In genomic region chr16:2213817-2214720, GRCh38 we compare ENCODE assay signal across 8 cellular contexts. TPM values are rescaled to one million over a fixed set of nuclear protein-coding genes. Genes with fewer than 3 reads are reported as not detected.
DNase-seq lines count a peak whose midpoint lies in the region; ATAC-seq and TF ChIP-seq lines count a peak whose summit lies in the region.

No MANE protein-coding gene starts in this region.

- no peaks in the 10 kb centered on the region for H3K9me3 ChIP-seq in CD4-positive, alpha-beta memory T cell (ENCODE audit: control insufficient read depth in 1 of 2, low read length in 2 of 2)
- H3K9me3 ChIP-seq in OCI-LY7 (ENCODE audit: low read length) (no peaks in the 10 kb centered on the region), endocrine pancreas (ENCODE audit: control insufficient read depth, low read length) (no peaks in the 10 kb centered on the region), osteoblast (ENCODE audit: low read depth, low read length) (no peaks in the 10 kb centered on the region)

- CTCF ChIA-PET in CD4-positive, alpha-beta memory T cell (lab: Charles Lee; ENCODE audit: partially characterized antibody), result interaction anchor here (0.9 to 1.4 kb wide), 2 partner anchors 9 to 59 kb away, joined by 3 to 4 read pairs; partner anchors contain the start of genes E4F1 and TRAF7
- CTCF ChIA-PET in OCI-LY7 (lab: Charles Lee; ENCODE audit: unreplicated experiment), result interaction anchor here (0.5 to 0.6 kb wide), 2 partner anchors 11 to 1803 kb away, joined by 3 read pairs; no protein-coding TSS in a partner anchor

- no peaks in the 10 kb centered on the region for H3K9me3 Mint-ChIP-seq in CD4-positive, alpha-beta memory T cell

- peak overlapping the region; percentile 73 for H3K9ac ChIP-seq in endocrine pancreas (ENCODE audit: control insufficient read depth, insufficient read depth, low read length)

- BruUV-seq in OCI-LY7 (replicated peaks; lab: Mats Ljungman, UMichigan), result no TSS peak

- peak overlapping the region in 4 of 7 donors; percentile 13 to 83 (median 28) for H3K27ac Mint-ChIP-seq in CD4-positive, alpha-beta memory T cell

- H3K27me3 Mint-ChIP-seq in CD4-positive, alpha-beta memory T cell, result no peaks in the 10 kb centered on the region

- H3K36me3 ChIP-seq in CD4-positive, alpha-beta memory T cell (ENCODE audit: insufficient read depth, low read length), result peaks cover 9% of the 10 kb centered on the region
- peaks cover 25% of the 10 kb centered on the region; the same call in 1 of the 2 replicates for H3K36me3 ChIP-seq in OCI-LY7 (ENCODE audit: insufficient read depth, low read length)
- no peaks in the 10 kb centered on the region for H3K36me3 ChIP-seq in endocrine pancreas (ENCODE audit: control insufficient read depth, insufficient read depth, low read length)
- peaks cover 5% of the 10 kb centered on the region for H3K36me3 ChIP-seq in osteoblast (ENCODE audit: insufficient read depth, low read length)

- peak; percentile 2 for ATAC-seq in GM21576 (IDR thresholded peaks at IDR 0.05; ENCODE audit: unreplicated experiment)

- peaks cover 8 to 27% (median 17%) of the 10 kb centered on the region in 4 donors for H3K4me1 Mint-ChIP-seq in CD4-positive, alpha-beta memory T cell

- DNase-seq in CD4-positive, alpha-beta memory T cell, result no peak
- peak; percentile 38 for DNase-seq in OCI-LY7 (ENCODE audit: low spot score)
- peak; percentile 92 for DNase-seq in osteoblast (ENCODE audit: insufficient read length, low spot score, missing footprints)
- DNase-seq in NCI-H1930 (lab: John Stamatoyannopoulos, UW), result no peak
- DNase-seq in GM19240 (ENCODE audit: insufficient read length, low spot score), result no peak
- no peak for DNase-seq in activated gamma-delta T cell (lab: John Stamatoyannopoulos, UW)

- intact Hi-C loops in CD4-positive, alpha-beta memory T cell (cut with micrococcal nuclease), result loop anchor here (2.0 kb wide), 3 partner anchors 37 to 59 kb away; partner anchors contain the start of genes ECI1, RNPS1 and TRAF7
- intact Hi-C loops in OCI-LY7 (cut with micrococcal nuclease; ENCODE audit: unreplicated experiment), result no loop called here

- H3K79me2 ChIP-seq in OCI-LY7 (ENCODE audit: insufficient read depth, low read depth, low read length) (peaks cover 26% of the 10 kb centered on the region; the same call in 1 of the 2 replicates), osteoblast (ENCODE audit: insufficient read depth, low read length) (peaks cover 28% of the 10 kb centered on the region)

- H3K4me2 ChIP-seq in OCI-LY7 (ENCODE audit: low read length), result peak overlapping the region; percentile 78
- H3K4me2 ChIP-seq in osteoblast (ENCODE audit: insufficient read depth, low read length), result peak overlapping the region; percentile 75

- H3K27ac ChIP-seq in CD4-positive, alpha-beta memory T cell (ENCODE audit: low read depth, low read length), result peak overlapping the region; percentile 55
- H3K27ac ChIP-seq in OCI-LY7 (ENCODE audit: low read depth, low read length, poor library complexity, severe bottlenecking), result peak overlapping the region; percentile 41
- H3K27ac ChIP-seq in osteoblast (ENCODE audit: low read depth, low read length), result peak overlapping the region; percentile 53

- H3K36me3 Mint-ChIP-seq in CD4-positive, alpha-beta memory T cell, result peaks cover 0 to 10% of the 10 kb centered on the region in 2 donors

- no peaks in the 10 kb centered on the region for H3K27me3 ChIP-seq in CD4-positive, alpha-beta memory T cell (ENCODE audit: insufficient read depth, low read length)
- H3K27me3 ChIP-seq in endocrine pancreas (ENCODE audit: control insufficient read depth, insufficient read depth, low read length) (no peaks in the 10 kb centered on the region), osteoblast (ENCODE audit: insufficient read depth, low read length) (no peaks in the 10 kb centered on the region)

- peak overlapping the region in 1 of 2 donors; percentile 51 for H3K4me3 ChIP-seq in CD4-positive, alpha-beta memory T cell (ENCODE audit: low read length in 2 of 2)
- H3K4me3 ChIP-seq in OCI-LY7 (ENCODE audit: low read depth, low read length, poor library complexity, severe bottlenecking) (peak overlapping the region; percentile 98), endocrine pancreas (ENCODE audit: control insufficient read depth, insufficient read depth, low read length) (peak overlapping the region; percentile 41), osteoblast (ENCODE audit: insufficient read depth, low read length) (peak overlapping the region; percentile 80)

- POLR2A ChIA-PET in CD4-positive, alpha-beta memory T cell (lab: Charles Lee; ENCODE audit: partially characterized antibody), result interaction anchor here (0.6 to 3.3 kb wide), 19 partner anchors 8 to 403 kb away, joined by 3 to 48 read pairs (median 5); partner anchors contain the start of genes ATP6V0C, E4F1, ECI1 and MLST8
- POLR2A ChIA-PET in OCI-LY7 (lab: Charles Lee), result interaction anchor here (0.6 to 1.4 kb wide), 4 partner anchors 8 to 198 kb away, joined by 3 to 10 read pairs (median 4); partner anchors contain the start of gene TRAF7

- peaks cover 13% of the 10 kb centered on the region; the same call in 1 of the 2 replicates for H4K20me1 ChIP-seq in OCI-LY7 (ENCODE audit: insufficient read depth, low read length)
- H4K20me1 ChIP-seq in osteoblast (ENCODE audit: insufficient read depth, low read length), result no peaks in the 10 kb centered on the region

- peaks cover 20% of the 10 kb centered on the region for H3K4me1 ChIP-seq in CD4-positive, alpha-beta memory T cell (ENCODE audit: insufficient read depth, low read length)
- peaks cover 26% of the 10 kb centered on the region for H3K4me1 ChIP-seq in OCI-LY7 (ENCODE audit: insufficient read depth, low read length, poor library complexity, severe bottlenecking)
- H3K4me1 ChIP-seq in endocrine pancreas (ENCODE audit: control insufficient read depth, insufficient read depth, low read length), result no peaks in the 10 kb centered on the region
- peaks cover 17% of the 10 kb centered on the region for H3K4me1 ChIP-seq in osteoblast (ENCODE audit: insufficient read depth, low read length)

- H2AFZ ChIP-seq in OCI-LY7 (ENCODE audit: low read length) (no peak overlapping the region), osteoblast (ENCODE audit: low read length) (peak overlapping the region; percentile 65)

- peak overlapping the region; percentile 74 to 80 (median 77) for H3K4me3 Mint-ChIP-seq in CD4-positive, alpha-beta memory T cell

- no peak for TF ChIP-seq CTCF in OCI-LY7 (conservative IDR thresholded peaks at IDR 0.05; ENCODE audit: low read length)
- TF ChIP-seq CTCF in osteoblast (IDR thresholded peaks at IDR 0.05; ENCODE audit: extremely low read depth, low read depth, low read length), result no peak

- H3K9me2 ChIP-seq in OCI-LY7 (ENCODE audit: insufficient read depth, low read length), result no peaks in the 10 kb centered on the region

RNA-seq across cellular contexts. Expression of gene PGP, which starts 0.6 kb away (rescaled TPM):
- 10 to 100 TPM; 26.5 to 27.3 TPM for total RNA-seq in CD4-positive, alpha-beta memory T cell
- 10 to 100 TPM in 1 of 2 donors, 1 to 10 TPM in 1; 7.8 to 12.8 TPM for polyA plus RNA-seq in CD4-positive, alpha-beta memory T cell
- 44.2 TPM in 2 replicates for total RNA-seq in OCI-LY7 (2014; rRNA removed; shearing (Covaris generic))
- 37.0 and 37.9 TPM in 2 replicates for total RNA-seq in OCI-LY7 (2022)
- 14.1 and 14.4 TPM in 2 replicates for total RNA-seq in osteoblast

RNA-seq across cellular contexts. Expression of gene BRICD5, which starts 3.4 kb away (rescaled TPM):
- 10 to 100 TPM; 32.4 to 33.4 TPM for total RNA-seq in CD4-positive, alpha-beta memory T cell
- under 1 TPM in 1 of 2 donors, not detected in 1; 0.39 TPM for polyA plus RNA-seq in CD4-positive, alpha-beta memory T cell
- total RNA-seq in OCI-LY7 (2014; rRNA removed; shearing (Covaris generic)), result 15.8 and 30.4 TPM in 2 replicates
- total RNA-seq in OCI-LY7 (2022), result 31.7 and 36.6 TPM in 2 replicates
- 1.5 and 2.5 TPM in 2 replicates for total RNA-seq in osteoblast

RNA-seq across cellular contexts. Expression of gene MLST8, which starts 8.8 kb away (rescaled TPM):
- total RNA-seq in CD4-positive, alpha-beta memory T cell, result 10 to 100 TPM; 28.1 to 31.1 TPM
- 10 to 100 TPM; 27.4 to 34.7 TPM for polyA plus RNA-seq in CD4-positive, alpha-beta memory T cell
- 57.1 and 65.4 TPM in 2 replicates for total RNA-seq in OCI-LY7 (2014; rRNA removed; shearing (Covaris generic))
- total RNA-seq in OCI-LY7 (2022) (68.6 and 71.3 TPM in 2 replicates), osteoblast (30.8 and 44.2 TPM in 2 replicates)

RNA-seq across cellular contexts. Expression of gene E4F1, which starts 9.3 kb away (rescaled TPM):
- total RNA-seq in CD4-positive, alpha-beta memory T cell, result 10 to 100 TPM; 46.5 to 49.7 TPM
- 10 to 100 TPM in 1 of 2 donors, 1 to 10 TPM in 1; 6.7 to 20.9 TPM for polyA plus RNA-seq in CD4-positive, alpha-beta memory T cell
- total RNA-seq in OCI-LY7 (2014; rRNA removed; shearing (Covaris generic)), result 43.1 and 59.6 TPM in 2 replicates
- total RNA-seq in OCI-LY7 (2022), result 35.3 and 42.3 TPM in 2 replicates
- 30.9 and 31.5 TPM in 2 replicates for total RNA-seq in osteoblast

RNA-seq across cellular contexts. Expression of gene CASKIN1, which starts 17.7 kb away (rescaled TPM):
- not detected for total RNA-seq in CD4-positive, alpha-beta memory T cell
- polyA plus RNA-seq in CD4-positive, alpha-beta memory T cell, result not detected
- total RNA-seq in OCI-LY7 (2014; rRNA removed; shearing (Covaris generic)), result 0.09 TPM in 1 of 2 replicates, not detected in the other
- total RNA-seq in OCI-LY7 (2022) (0.06 and 0.13 TPM in 2 replicates), osteoblast (not detected in 2 replicates)

Comparison
In these comparisons a context has a peak if more than half of its experiments do, and no peak if none do; other contexts are left out.
1. DNase-seq: peak in OCI-LY7 (single experiment) and osteoblast (single experiment); none in CD4-positive, alpha-beta memory T cell (0 of 5), NCI-H1930 (0 of 2), GM19240 (single experiment) and activated gamma-delta T cell (single experiment).
2. Peak in every context shown above with its lines, with median percentiles within 50 percentile points of each other: H3K27ac ChIP-seq.